In genomic region chr5:36239370-36240293, GRCh38 we compare ENCODE assay signal across 1 cellular context.
TF ChIP-seq lines count a peak whose summit lies in the region.

No MANE protein-coding gene starts in this region.

TF ChIP-seq in HepG2, 621 proteins besides CTCF, POLR2A, EP300 and RAD21 (continued from another document):
- TF ChIP-seq, protein P1, sequence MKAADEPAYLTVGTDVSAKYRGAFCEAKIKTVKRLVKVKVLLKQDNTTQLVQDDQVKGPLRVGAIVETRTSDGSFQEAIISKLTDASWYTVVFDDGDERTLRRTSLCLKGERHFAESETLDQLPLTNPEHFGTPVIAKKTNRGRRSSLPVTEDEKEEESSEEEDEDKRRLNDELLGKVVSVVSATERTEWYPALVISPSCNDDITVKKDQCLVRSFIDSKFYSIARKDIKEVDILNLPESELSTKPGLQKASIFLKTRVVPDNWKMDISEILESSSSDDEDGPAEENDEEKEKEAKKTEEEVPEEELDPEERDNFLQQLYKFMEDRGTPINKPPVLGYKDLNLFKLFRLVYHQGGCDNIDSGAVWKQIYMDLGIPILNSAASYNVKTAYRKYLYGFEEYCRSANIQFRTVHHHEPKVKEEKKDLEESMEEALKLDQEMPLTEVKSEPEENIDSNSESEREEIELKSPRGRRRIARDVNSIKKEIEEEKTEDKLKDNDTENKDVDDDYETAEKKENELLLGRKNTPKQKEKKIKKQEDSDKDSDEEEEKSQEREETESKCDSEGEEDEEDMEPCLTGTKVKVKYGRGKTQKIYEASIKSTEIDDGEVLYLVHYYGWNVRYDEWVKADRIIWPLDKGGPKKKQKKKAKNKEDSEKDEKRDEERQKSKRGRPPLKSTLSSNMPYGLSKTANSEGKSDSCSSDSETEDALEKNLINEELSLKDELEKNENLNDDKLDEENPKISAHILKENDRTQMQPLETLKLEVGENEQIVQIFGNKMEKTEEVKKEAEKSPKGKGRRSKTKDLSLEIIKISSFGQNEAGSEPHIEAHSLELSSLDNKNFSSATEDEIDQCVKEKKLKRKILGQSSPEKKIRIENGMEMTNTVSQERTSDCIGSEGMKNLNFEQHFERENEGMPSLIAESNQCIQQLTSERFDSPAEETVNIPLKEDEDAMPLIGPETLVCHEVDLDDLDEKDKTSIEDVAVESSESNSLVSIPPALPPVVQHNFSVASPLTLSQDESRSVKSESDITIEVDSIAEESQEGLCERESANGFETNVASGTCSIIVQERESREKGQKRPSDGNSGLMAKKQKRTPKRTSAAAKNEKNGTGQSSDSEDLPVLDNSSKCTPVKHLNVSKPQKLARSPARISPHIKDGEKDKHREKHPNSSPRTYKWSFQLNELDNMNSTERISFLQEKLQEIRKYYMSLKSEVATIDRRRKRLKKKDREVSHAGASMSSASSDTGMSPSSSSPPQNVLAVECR (CRISPR knock-in tag; IDR thresholded peaks at IDR 0.05; ENCODE audit: borderline replicate concordance) = peak; percentile 41; the same call in 1 of the 2 replicates
- TF ChIP-seq PHF21A (CRISPR knock-in tag; IDR thresholded peaks at IDR 0.05) = peak; percentile 40; the same call in 1 of the 2 replicates
- TF ChIP-seq ZFP41 (CRISPR knock-in tag; IDR thresholded peaks at IDR 0.05; ENCODE audit: borderline replicate concordance) = no peak
- TF ChIP-seq ZNF501 (CRISPR knock-in tag; IDR thresholded peaks at IDR 0.05) = no peak
- no peak for TF ChIP-seq DDIT3 (CRISPR knock-in tag; IDR thresholded peaks at IDR 0.05)
- no peak for TF ChIP-seq MAZ (IDR thresholded peaks at IDR 0.05; ENCODE audit: borderline replicate concordance, low read depth, low read length)
- TF ChIP-seq MAZ (CRISPR knock-in tag; IDR thresholded peaks at IDR 0.05; ENCODE audit: low read depth) = peak; percentile 18; the same call in 1 of the 2 replicates
- no peak for TF ChIP-seq ZZZ3 (CRISPR knock-in tag; IDR thresholded peaks at IDR 0.05; ENCODE audit: borderline replicate concordance)
- no peak for TF ChIP-seq XRCC5 (optimal IDR thresholded peaks at IDR 0.05; ENCODE audit: low read length)
- TF ChIP-seq, protein P2, sequence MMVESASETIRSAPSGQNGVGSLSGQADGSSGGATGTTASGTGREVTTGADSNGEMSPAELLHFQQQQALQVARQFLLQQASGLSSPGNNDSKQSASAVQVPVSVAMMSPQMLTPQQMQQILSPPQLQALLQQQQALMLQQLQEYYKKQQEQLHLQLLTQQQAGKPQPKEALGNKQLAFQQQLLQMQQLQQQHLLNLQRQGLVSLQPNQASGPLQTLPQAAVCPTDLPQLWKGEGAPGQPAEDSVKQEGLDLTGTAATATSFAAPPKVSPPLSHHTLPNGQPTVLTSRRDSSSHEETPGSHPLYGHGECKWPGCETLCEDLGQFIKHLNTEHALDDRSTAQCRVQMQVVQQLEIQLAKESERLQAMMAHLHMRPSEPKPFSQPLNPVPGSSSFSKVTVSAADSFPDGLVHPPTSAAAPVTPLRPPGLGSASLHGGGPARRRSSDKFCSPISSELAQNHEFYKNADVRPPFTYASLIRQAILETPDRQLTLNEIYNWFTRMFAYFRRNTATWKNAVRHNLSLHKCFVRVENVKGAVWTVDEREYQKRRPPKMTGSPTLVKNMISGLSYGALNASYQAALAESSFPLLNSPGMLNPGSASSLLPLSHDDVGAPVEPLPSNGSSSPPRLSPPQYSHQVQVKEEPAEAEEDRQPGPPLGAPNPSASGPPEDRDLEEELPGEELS (CRISPR knock-in tag; IDR thresholded peaks at IDR 0.05) = peak; percentile 89
- TF ChIP-seq ZFP90 (CRISPR knock-in tag; IDR thresholded peaks at IDR 0.05; ENCODE audit: borderline replicate concordance) = 0 out of 2 replicates have a peak, but pooled peaks have one; percentile 30
- TF ChIP-seq ZSCAN9 (CRISPR knock-in tag; IDR thresholded peaks at IDR 0.05; ENCODE audit: borderline replicate concordance) = peak; percentile 60; the same call in 1 of the 2 replicates
- TF ChIP-seq ZNF205 (CRISPR knock-in tag; IDR thresholded peaks at IDR 0.05) = peak; percentile 42; the same call in 1 of the 2 replicates
- TF ChIP-seq ZBTB7A (CRISPR knock-in tag; IDR thresholded peaks at IDR 0.05) = no peak
- TF ChIP-seq PRMT3 (CRISPR knock-in tag; IDR thresholded peaks at IDR 0.05; ENCODE audit: borderline replicate concordance, low read depth) = no peak
- peak; percentile 16; the same call in 1 of the 2 replicates for TF ChIP-seq KAT2B (IDR thresholded peaks at IDR 0.05; ENCODE audit: borderline replicate concordance, low read depth, low read length)
- TF ChIP-seq MBD4 (IDR thresholded peaks at IDR 0.05; ENCODE audit: borderline replicate concordance, low read length) = peak; percentile 83; the same call in 1 of the 2 replicates
- TF ChIP-seq SMARCE1 (IDR thresholded peaks at IDR 0.05; ENCODE audit: borderline replicate concordance) = no peak
- TF ChIP-seq MXI1 (IDR thresholded peaks at IDR 0.05; ENCODE audit: borderline replicate concordance, low read depth, low read length) = 0 out of 3 replicates have a peak, but pooled peaks have one; percentile 60
- TF ChIP-seq, protein P3, sequence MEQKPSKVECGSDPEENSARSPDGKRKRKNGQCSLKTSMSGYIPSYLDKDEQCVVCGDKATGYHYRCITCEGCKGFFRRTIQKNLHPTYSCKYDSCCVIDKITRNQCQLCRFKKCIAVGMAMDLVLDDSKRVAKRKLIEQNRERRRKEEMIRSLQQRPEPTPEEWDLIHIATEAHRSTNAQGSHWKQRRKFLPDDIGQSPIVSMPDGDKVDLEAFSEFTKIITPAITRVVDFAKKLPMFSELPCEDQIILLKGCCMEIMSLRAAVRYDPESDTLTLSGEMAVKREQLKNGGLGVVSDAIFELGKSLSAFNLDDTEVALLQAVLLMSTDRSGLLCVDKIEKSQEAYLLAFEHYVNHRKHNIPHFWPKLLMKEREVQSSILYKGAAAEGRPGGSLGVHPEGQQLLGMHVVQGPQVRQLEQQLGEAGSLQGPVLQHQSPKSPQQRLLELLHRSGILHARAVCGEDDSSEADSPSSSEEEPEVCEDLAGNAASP (CRISPR knock-in tag; IDR thresholded peaks at IDR 0.05; ENCODE audit: borderline replicate concordance) = peak; percentile 33; the same call in 1 of the 2 replicates
- TF ChIP-seq, protein P4, sequence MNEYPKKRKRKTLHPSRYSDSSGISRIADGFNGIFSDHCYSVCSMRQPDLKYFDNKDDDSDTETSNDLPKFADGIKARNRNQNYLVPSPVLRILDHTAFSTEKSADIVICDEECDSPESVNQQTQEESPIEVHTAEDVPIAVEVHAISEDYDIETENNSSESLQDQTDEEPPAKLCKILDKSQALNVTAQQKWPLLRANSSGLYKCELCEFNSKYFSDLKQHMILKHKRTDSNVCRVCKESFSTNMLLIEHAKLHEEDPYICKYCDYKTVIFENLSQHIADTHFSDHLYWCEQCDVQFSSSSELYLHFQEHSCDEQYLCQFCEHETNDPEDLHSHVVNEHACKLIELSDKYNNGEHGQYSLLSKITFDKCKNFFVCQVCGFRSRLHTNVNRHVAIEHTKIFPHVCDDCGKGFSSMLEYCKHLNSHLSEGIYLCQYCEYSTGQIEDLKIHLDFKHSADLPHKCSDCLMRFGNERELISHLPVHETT (CRISPR knock-in tag; conservative IDR thresholded peaks at IDR 0.05) = 0 out of 2 replicates have a peak, but pooled peaks have one; percentile 22
- TF ChIP-seq KLF16 (CRISPR knock-in tag; IDR thresholded peaks at IDR 0.05) = peak in 1 of 2 experiments; percentile 75; a peak in 2 of 4 replicates
- TF ChIP-seq, protein P5, sequence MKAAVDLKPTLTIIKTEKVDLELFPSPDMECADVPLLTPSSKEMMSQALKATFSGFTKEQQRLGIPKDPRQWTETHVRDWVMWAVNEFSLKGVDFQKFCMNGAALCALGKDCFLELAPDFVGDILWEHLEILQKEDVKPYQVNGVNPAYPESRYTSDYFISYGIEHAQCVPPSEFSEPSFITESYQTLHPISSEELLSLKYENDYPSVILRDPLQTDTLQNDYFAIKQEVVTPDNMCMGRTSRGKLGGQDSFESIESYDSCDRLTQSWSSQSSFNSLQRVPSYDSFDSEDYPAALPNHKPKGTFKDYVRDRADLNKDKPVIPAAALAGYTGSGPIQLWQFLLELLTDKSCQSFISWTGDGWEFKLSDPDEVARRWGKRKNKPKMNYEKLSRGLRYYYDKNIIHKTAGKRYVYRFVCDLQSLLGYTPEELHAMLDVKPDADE (CRISPR knock-in tag; IDR thresholded peaks at IDR 0.05) = no peak
- no peak for TF ChIP-seq ZNF781 (CRISPR knock-in tag; IDR thresholded peaks at IDR 0.05; ENCODE audit: borderline replicate concordance, not compliant biosample characterization)
